In the genomic region with DNA sequence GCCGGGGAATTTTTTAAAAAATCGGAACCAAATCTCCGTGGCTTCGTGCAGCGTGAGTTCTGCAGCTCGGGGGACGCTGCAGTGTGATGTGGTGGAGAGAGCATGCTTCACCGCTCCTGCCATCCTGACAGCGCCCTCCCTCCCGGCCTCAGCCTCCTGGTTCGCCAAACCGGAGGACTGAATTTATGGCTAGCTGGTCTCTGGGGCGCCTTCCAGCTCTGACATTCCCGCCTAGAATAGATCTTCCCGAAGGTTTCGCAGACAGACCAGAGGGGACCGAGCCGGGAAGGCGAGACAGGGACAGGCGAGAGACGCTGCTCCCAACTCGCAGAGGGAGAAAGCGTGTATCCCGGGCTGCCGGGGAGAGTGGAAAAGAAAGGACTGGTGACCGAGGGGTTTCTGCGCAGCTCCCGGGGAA, we compare ENCODE assay signal across 8 cellular contexts. TPM values are rescaled to one million over a fixed set of nuclear protein-coding genes. Genes with fewer than 3 reads are reported as not detected.
DNase-seq lines count a peak whose midpoint lies in the region; ATAC-seq and TF ChIP-seq lines count a peak whose summit lies in the region.

No MANE protein-coding gene starts in this region.

- H3K27me3 Mint-ChIP-seq in CD4-positive, alpha-beta memory T cell = peaks cover 6 to 13% of the 10 kb centered on the region in 2 donors

- H3K27ac ChIP-seq in CD4-positive, alpha-beta memory T cell (ENCODE audit: low read depth, low read length) = peak overlapping the region; percentile 51
- H3K27ac ChIP-seq in HUES64 (ENCODE audit: low read depth, low read length) (no peak overlapping the region), brain microvascular endothelial cell (no peak overlapping the region)

- peak overlapping the region; percentile 81 to 96 (median 92) for H3K4me3 Mint-ChIP-seq in CD4-positive, alpha-beta memory T cell

- in situ Hi-C loops in brain microvascular endothelial cell (cut with HindIII; ENCODE audit: low pct_ligation_motif_present, low sequenced_read_pairs) = no loop called here

- CTCF ChIA-PET in CD4-positive, alpha-beta memory T cell (lab: Charles Lee; ENCODE audit: partially characterized antibody) = interaction anchor here (0.9 to 1.3 kb wide), 4 partner anchors 79 to 187 kb away, joined by 3 to 5 read pairs (median 3); no protein-coding TSS in a partner anchor

- ATAC-seq in HG02642 (IDR thresholded peaks at IDR 0.05; ENCODE audit: poor library complexity, unreplicated experiment) = no peak

- intact Hi-C loops in CD4-positive, alpha-beta memory T cell (cut with micrococcal nuclease) = loop anchor here (5.0 to 10.0 kb wide), 2 partner anchors 80 to 147 kb away; no protein-coding TSS in a partner anchor

- H3K4me3 ChIP-seq in CD4-positive, alpha-beta memory T cell (ENCODE audit: low read length in 2 of 2) = peak overlapping the region in 1 of 2 donors; percentile 51
- H3K4me3 ChIP-seq in HUES64 (ENCODE audit: low read length) (peak overlapping the region; percentile 59), brain microvascular endothelial cell (ENCODE audit: low read depth, low read length) (peak overlapping the region; percentile 63), skeletal muscle cell (ENCODE audit: low read depth, low read length) (peak overlapping the region; percentile 58)

- no peaks in the 10 kb centered on the region for H3K9me3 ChIP-seq in CD4-positive, alpha-beta memory T cell (ENCODE audit: control insufficient read depth in 1 of 2, low read length in 2 of 2)
- H3K9me3 ChIP-seq in HUES64 (ENCODE audit: insufficient read depth, low read depth, low read length) = no peaks in the 10 kb centered on the region

- H3K4me1 Mint-ChIP-seq in CD4-positive, alpha-beta memory T cell = peaks cover 39 to 78% (median 62%) of the 10 kb centered on the region in 4 donors

- POLR2A ChIA-PET in CD4-positive, alpha-beta memory T cell (lab: Charles Lee; ENCODE audit: partially characterized antibody) = interaction anchor here (0.7 to 0.8 kb wide), 3 partner anchors 26 to 220 kb away, joined by 3 to 5 read pairs (median 3); a partner anchor contains a TSS

- no peaks in the 10 kb centered on the region for H3K36me3 ChIP-seq in CD4-positive, alpha-beta memory T cell (ENCODE audit: insufficient read depth, low read length)
- H3K36me3 ChIP-seq in HUES64 (ENCODE audit: insufficient read depth, low read length) (no peaks in the 10 kb centered on the region), brain microvascular endothelial cell (replicated peaks) (no peaks in the 10 kb centered on the region)

- WGBS in HUES64 = 2% methylated on average over 28 of the region's 28 CpGs

- peak overlapping the region; percentile 19 to 95 (median 72) for H3K27ac Mint-ChIP-seq in CD4-positive, alpha-beta memory T cell

- DNase-seq in CD4-positive, alpha-beta memory T cell = peak in 2 of 5 donors; percentile 22 to 24
- DNase-seq in brain microvascular endothelial cell = no peak
- peak; percentile 71 for DNase-seq in iPS-NIHi7 (ENCODE audit: extremely low spot score)
- DNase-seq in skeletal muscle cell (ENCODE audit: low read depth) = no peak
- no peak for DNase-seq in GM19240 (ENCODE audit: insufficient read length, low spot score)
- no peak for DNase-seq in NCI-H1930 (lab: John Stamatoyannopoulos, UW)

- H3K9me3 Mint-ChIP-seq in CD4-positive, alpha-beta memory T cell = no peaks in the 10 kb centered on the region

- H3K36me3 Mint-ChIP-seq in CD4-positive, alpha-beta memory T cell = peaks cover 0 to 5% of the 10 kb centered on the region in 2 donors

- H3K27me3 ChIP-seq in CD4-positive, alpha-beta memory T cell (ENCODE audit: insufficient read depth, low read length) = peaks cover 5% of the 10 kb centered on the region
- H3K27me3 ChIP-seq in HUES64 (ENCODE audit: insufficient read depth, low read length) (peaks cover 85% of the 10 kb centered on the region), brain microvascular endothelial cell (replicated peaks) (no peaks in the 10 kb centered on the region)

- H3K9ac ChIP-seq in HUES64 (ENCODE audit: low read depth, low read length) = no peak overlapping the region

- H3K4me1 ChIP-seq in CD4-positive, alpha-beta memory T cell (ENCODE audit: insufficient read depth, low read length) = peaks cover 57% of the 10 kb centered on the region
- H3K4me1 ChIP-seq in HUES64 (ENCODE audit: insufficient read depth, low read length) = peaks cover 10% of the 10 kb centered on the region; the same call in 1 of the 2 replicates

- no peak for TF ChIP-seq CTCF in brain microvascular endothelial cell (IDR thresholded peaks at IDR 0.05; ENCODE audit: low read depth, low read length, missing control alignments)

RNA-seq across cellular contexts. Expression of a gene that starts 25.9 kb away (rescaled TPM):
- 10 to 100 TPM; 16.9 to 19.3 TPM for total RNA-seq in CD4-positive, alpha-beta memory T cell
- polyA plus RNA-seq in CD4-positive, alpha-beta memory T cell = 100 to 1,000 TPM; 128 to 163 TPM
- 0.50 TPM for polyA plus RNA-seq in HUES64 (2013, experiment 1 of 2)
- 0.76 TPM for polyA plus RNA-seq in HUES64 (2013, experiment 2 of 2)
